11 cellular contexts compared by ENCODE assay signal in the genomic region with DNA sequence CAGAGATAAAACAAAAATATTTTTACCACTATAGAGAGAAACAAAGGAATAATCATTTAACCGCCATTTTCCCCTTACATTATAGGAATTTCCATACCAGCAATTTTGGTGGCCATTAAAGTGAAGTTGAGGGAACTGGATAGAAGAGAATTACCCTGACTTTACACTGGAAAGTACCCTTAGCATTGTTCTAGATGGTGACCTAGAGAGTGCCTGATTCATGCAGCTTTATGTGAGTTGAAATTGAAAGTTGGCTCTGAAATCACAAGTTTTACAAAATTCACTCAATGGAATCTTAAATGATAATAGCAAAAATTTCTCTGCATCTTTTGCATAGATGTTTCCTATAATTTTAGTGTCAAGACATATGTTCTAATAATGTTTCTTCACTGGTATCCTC. TPM values are rescaled to one million over a fixed set of nuclear protein-coding genes. Genes with fewer than 3 reads are reported as not detected.
DNase-seq lines count a peak whose midpoint lies in the region; ATAC-seq and TF ChIP-seq lines count a peak whose summit lies in the region.
"Had no signal": no experiment of that assay in that cellular context is flagged by ENCODE, and none has a peak within 500 bp of the region (broad histone marks: within the 10 kb centered on the region; RNA-seq: fewer than 3 reads in every experiment).

No MANE protein-coding gene starts in this region.

- H3K27me3 Mint-ChIP-seq in stimulated activated naive CD8-positive, alpha-beta T cell treated with anti-CD3 and anti-CD28 coated beads, Interleukin-15, amount 100 ng/mL, for 72 hours, result no peaks in the 10 kb centered on the region
- H3K27me3 Mint-ChIP-seq in activated T-helper 1 cell treated with anti-CD3 and anti-CD28 coated beads, Interleukin-12 subunit alpha, Interleukin-12 subunit beta, Interleukin-2, Interleukin-4 antibody, amounts not matched to agents 30 ng/mL and 10 ng/mL and 1 ng/mL, durations not matched to agents 14 hours and 24 hours and 36 hours (ENCODE audit: insufficient read depth), result peaks cover 34% of the 10 kb centered on the region
- no peaks in the 10 kb centered on the region for H3K27me3 Mint-ChIP-seq in neural progenitor cell (ENCODE audit: insufficient read depth, low read depth)
- no peaks in the 10 kb centered on the region for H3K27me3 Mint-ChIP-seq in GM23338 (ENCODE audit: insufficient read depth, low read depth, poor library complexity)

- H3K9me3 Mint-ChIP-seq in stimulated activated naive CD8-positive, alpha-beta T cell treated with anti-CD3 and anti-CD28 coated beads, Interleukin-15, amount 100 ng/mL, for 72 hours, result no peaks in the 10 kb centered on the region
- H3K9me3 Mint-ChIP-seq in activated T-helper 1 cell treated with anti-CD3 and anti-CD28 coated beads, Interleukin-12 subunit alpha, Interleukin-12 subunit beta, Interleukin-2, Interleukin-4 antibody, amounts not matched to agents 30 ng/mL and 10 ng/mL and 1 ng/mL, durations not matched to agents 14 hours and 24 hours and 36 hours, result no peaks in the 10 kb centered on the region
- H3K9me3 Mint-ChIP-seq in neural progenitor cell (peaks cover 9% of the 10 kb centered on the region), GM23338 (no peaks in the 10 kb centered on the region)

- H3K27ac Mint-ChIP-seq in stimulated activated naive CD8-positive, alpha-beta T cell treated with anti-CD3 and anti-CD28 coated beads, Interleukin-15, amount 100 ng/mL, for 72 hours, result no peak overlapping the region
- peak overlapping the region; percentile 30 for H3K27ac Mint-ChIP-seq in activated T-helper 1 cell treated with anti-CD3 and anti-CD28 coated beads, Interleukin-12 subunit alpha, Interleukin-12 subunit beta, Interleukin-2, Interleukin-4 antibody, amounts not matched to agents 30 ng/mL and 10 ng/mL and 1 ng/mL, durations not matched to agents 14 hours and 24 hours and 36 hours
- no peak overlapping the region for H3K27ac Mint-ChIP-seq in neural progenitor cell
- no peak overlapping the region for H3K27ac Mint-ChIP-seq in GM23338

- H3K4me2 ChIP-seq in neural progenitor cell, result no peak overlapping the region
- no peak overlapping the region for H3K4me2 ChIP-seq in GM23338

- H3K4me1 Mint-ChIP-seq in stimulated activated naive CD8-positive, alpha-beta T cell treated with anti-CD3 and anti-CD28 coated beads, Interleukin-15, amount 100 ng/mL, for 72 hours, result peaks cover 19% of the 10 kb centered on the region
- peaks cover under 1% of the 10 kb centered on the region for H3K4me1 Mint-ChIP-seq in activated T-helper 1 cell treated with anti-CD3 and anti-CD28 coated beads, Interleukin-12 subunit alpha, Interleukin-12 subunit beta, Interleukin-2, Interleukin-4 antibody, amounts not matched to agents 30 ng/mL and 10 ng/mL and 1 ng/mL, durations not matched to agents 14 hours and 24 hours and 36 hours (ENCODE audit: low read depth)
- peaks cover 7% of the 10 kb centered on the region for H3K4me1 Mint-ChIP-seq in neural progenitor cell
- peaks cover 11% of the 10 kb centered on the region; the same call in 2 of the 3 replicates for H3K4me1 Mint-ChIP-seq in GM23338

- no peaks in the 10 kb centered on the region for H3K36me3 Mint-ChIP-seq in activated T-helper 1 cell treated with anti-CD3 and anti-CD28 coated beads, Interleukin-12 subunit alpha, Interleukin-12 subunit beta, Interleukin-2, Interleukin-4 antibody, amounts not matched to agents 30 ng/mL and 10 ng/mL and 1 ng/mL, durations not matched to agents 14 hours and 24 hours and 36 hours (ENCODE audit: low read depth)
- H3K36me3 Mint-ChIP-seq in neural progenitor cell (no peaks in the 10 kb centered on the region), GM23338 (ENCODE audit: low read depth) (no peaks in the 10 kb centered on the region)

- H3K9me3 ChIP-seq in heart left ventricle (peaks cover 0 to 13% (median 3%) of the 10 kb centered on the region in 12 donors), neural progenitor cell (ENCODE audit: low read depth) (no peaks in the 10 kb centered on the region)
- H3K9me3 ChIP-seq: uterus had no signal

- peaks cover 0 to 20% (median 0%) of the 10 kb centered on the region in 12 donors for H3K4me1 ChIP-seq in heart left ventricle
- H3K4me1 ChIP-seq in neural progenitor cell, result peaks cover 8% of the 10 kb centered on the region
- H3K4me1 ChIP-seq in GM23338 (ENCODE audit: insufficient read depth), result peaks cover 7% of the 10 kb centered on the region; the same call in 1 of the 2 replicates
- H3K4me1 ChIP-seq: uterus had no signal

- ATAC-seq in stimulated activated naive CD8-positive, alpha-beta T cell treated with anti-CD3 and anti-CD28 coated beads, Interleukin-15, Interleukin-2, amounts not matched to agents 100 U/mL and 50 U/mL, for 24 hours, result peak; percentile 74
- ATAC-seq in stimulated activated naive CD8-positive, alpha-beta T cell treated with anti-CD3 and anti-CD28 coated beads, Interleukin-15, amount 100 ng/mL, for 72 hours, result no peak
- ATAC-seq in HG02938 (IDR thresholded peaks at IDR 0.05; ENCODE audit: unreplicated experiment) (peak; percentile 54), heart left ventricle (no peak), GM23338 (no peak)

- no peak overlapping the region for H2AFZ ChIP-seq in neural progenitor cell (replicated peaks)
- no peak overlapping the region for H2AFZ ChIP-seq in GM23338

- H3K36me3 ChIP-seq in heart left ventricle (no peaks in the 10 kb centered on the region), neural progenitor cell (no peaks in the 10 kb centered on the region), GM23338 (ENCODE audit: insufficient read depth) (no peaks in the 10 kb centered on the region)
- H3K36me3 ChIP-seq: uterus had no signal

- intact Hi-C loops in activated T-helper 1 cell treated with anti-CD3 and anti-CD28 coated beads, Interleukin-12 subunit alpha, Interleukin-12 subunit beta, Interleukin-2, Interleukin-4 antibody, amounts not matched to agents 30 ng/mL and 10 ng/mL and 1 ng/mL, durations not matched to agents 14 hours and 24 hours and 36 hours (cut with micrococcal nuclease), result no loop called here
- intact Hi-C loops in heart left ventricle (cut with DNase I), result no loop called here

- H3K79me2 ChIP-seq in neural progenitor cell (ENCODE audit: low read depth) (no peaks in the 10 kb centered on the region), GM23338 (replicated peaks; ENCODE audit: insufficient read depth) (no peaks in the 10 kb centered on the region)

- H3K4me3 Mint-ChIP-seq in stimulated activated naive CD8-positive, alpha-beta T cell treated with anti-CD3 and anti-CD28 coated beads, Interleukin-15, amount 100 ng/mL, for 72 hours, result no peak overlapping the region
- no peak overlapping the region for H3K4me3 Mint-ChIP-seq in activated T-helper 1 cell treated with anti-CD3 and anti-CD28 coated beads, Interleukin-12 subunit alpha, Interleukin-12 subunit beta, Interleukin-2, Interleukin-4 antibody, amounts not matched to agents 30 ng/mL and 10 ng/mL and 1 ng/mL, durations not matched to agents 14 hours and 24 hours and 36 hours
- H3K4me3 Mint-ChIP-seq in neural progenitor cell, result no peak overlapping the region
- H3K4me3 Mint-ChIP-seq in GM23338, result no peak overlapping the region

- DNase-seq in stimulated activated naive CD8-positive, alpha-beta T cell treated with anti-CD3 and anti-CD28 coated beads, Interleukin-15, Interleukin-2, amounts not matched to agents 100 U/mL and 50 U/mL, for 24 hours, result no peak
- no peak for DNase-seq in stimulated activated naive CD8-positive, alpha-beta T cell treated with anti-CD3 and anti-CD28 coated beads, Interleukin-15, amount 100 ng/mL, for 72 hours
- no peak for DNase-seq in activated T-helper 1 cell treated with anti-CD3 and anti-CD28 coated beads, Interleukin-12 subunit alpha, Interleukin-12 subunit beta, Interleukin-2, Interleukin-4 antibody, amounts not matched to agents 30 ng/mL and 10 ng/mL and 1 ng/mL, durations not matched to agents 14 hours and 24 hours and 36 hours (ENCODE audit: low spot score)
- DNase-seq in heart left ventricle (no peak), neural progenitor cell (ENCODE audit: low spot score) (no peak), GM23338 (ENCODE audit: low spot score) (no peak), Ammon's horn (ENCODE audit: low spot score) (no peak)
- DNase-seq: activated naive CD4-positive, alpha-beta T cell treated with anti-CD3 and anti-CD28 coated beads, Interleukin-2, amount 50 U/mL, for 16 hours; nucleus accumbens; uterus had no signal

- TF ChIP-seq POLR2A in heart left ventricle (IDR thresholded peaks at IDR 0.05), result no peak

- WGBS in heart left ventricle, 4 donors, result 93 to 100% (median 95%) methylated on average over 1 of the region's 1 CpG

- H3K4me3 ChIP-seq in heart left ventricle, result peak overlapping the region in 1 of 12 donors; percentile 12
- no peak overlapping the region for H3K4me3 ChIP-seq in neural progenitor cell
- H3K4me3 ChIP-seq in GM23338, result no peak overlapping the region
- H3K4me3 ChIP-seq: uterus had no signal

- no peak overlapping the region for H3K9ac ChIP-seq in neural progenitor cell

- TF ChIP-seq CTCF in heart left ventricle (IDR thresholded peaks at IDR 0.05) (no peak), neural progenitor cell (IDR thresholded peaks at IDR 0.05) (no peak), GM23338 (conservative IDR thresholded peaks at IDR 0.05; ENCODE audit: low read depth in 2 of 2) (no peak)

- H3K9me2 ChIP-seq in GM23338 (ENCODE audit: insufficient read depth), result peaks cover 11% of the 10 kb centered on the region

- H3K27me3 ChIP-seq in heart left ventricle (no peaks in the 10 kb centered on the region), neural progenitor cell (no peaks in the 10 kb centered on the region), GM23338 (ENCODE audit: insufficient read depth) (no peaks in the 10 kb centered on the region)
- H3K27me3 ChIP-seq: uterus had no signal

- peak overlapping the region in 1 of 12 donors; percentile 17 for H3K27ac ChIP-seq in heart left ventricle
- no peak overlapping the region for H3K27ac ChIP-seq in neural progenitor cell
- no peak overlapping the region for H3K27ac ChIP-seq in GM23338 (ENCODE audit: low read depth)
- H3K27ac ChIP-seq: uterus had no signal

- H3F3A ChIP-seq in neural progenitor cell (ENCODE audit: low read depth), result no peaks in the 10 kb centered on the region
- no peaks in the 10 kb centered on the region for H3F3A ChIP-seq in GM23338 (replicated peaks; ENCODE audit: low read depth)

- H4K20me1 ChIP-seq in neural progenitor cell (ENCODE audit: low read depth) (no peaks in the 10 kb centered on the region), GM23338 (replicated peaks; ENCODE audit: insufficient read depth) (no peaks in the 10 kb centered on the region)

TF ChIP-seq in GM23338, 12 proteins besides CTCF, POLR2A, EP300 and RAD21 (continues in another document):
- TF ChIP-seq EZH2phosphoT487 (IDR thresholded peaks at IDR 0.05; ENCODE audit: unreplicated experiment), result no peak
- TF ChIP-seq ZNF331 (CRISPR knock-in tag; IDR thresholded peaks at IDR 0.05; ENCODE audit: low read depth), result no peak

RNA-seq across cellular contexts. Expression of a gene that starts 55.7 kb away (rescaled TPM):
- 55.9 and 58.1 TPM in 2 replicates for total RNA-seq in activated T-helper 1 cell treated with anti-CD3 and anti-CD28 coated beads, Interleukin-12 subunit alpha, Interleukin-12 subunit beta, Interleukin-2, Interleukin-4 antibody, amounts not matched to agents 30 ng/mL and 10 ng/mL and 1 ng/mL, durations not matched to agents 14 hours and 24 hours and 36 hours
- total RNA-seq in heart left ventricle (10 to 100 TPM; 15.8 to 35.9 (median 29.6) TPM), neural progenitor cell (ENCODE audit: low replicate concordance) (24.3 and 28.6 TPM in 2 replicates)
- polyA plus RNA-seq in heart left ventricle (10 to 100 TPM; 13.1 to 33.2 TPM), GM23338 (2016; fragmentation: Nextera tagmentation; extraction: Ambion mirVana) (28.3 and 28.5 TPM in 2 replicates)
- total RNA-seq in GM23338 (2014; rRNA removed; shearing (Covaris generic)), result 51.0 and 52.7 TPM in 2 replicates

Comparison
In these comparisons a context has a peak if more than half of its experiments do, and no peak if none do; other contexts are left out.
1. ATAC-seq: peak in stimulated activated naive CD8-positive, alpha-beta T cell treated with anti-CD3 and anti-CD28 coated beads, Interleukin-15, Interleukin-2, amounts not matched to agents 100 U/mL and 50 U/mL, for 24 hours (single experiment) and HG02938 (single experiment); none in stimulated activated naive CD8-positive, alpha-beta T cell treated with anti-CD3 and anti-CD28 coated beads, Interleukin-15, amount 100 ng/mL, for 72 hours (single experiment), heart left ventricle (0 of 4) and GM23338 (single experiment).